In the genomic region with DNA sequence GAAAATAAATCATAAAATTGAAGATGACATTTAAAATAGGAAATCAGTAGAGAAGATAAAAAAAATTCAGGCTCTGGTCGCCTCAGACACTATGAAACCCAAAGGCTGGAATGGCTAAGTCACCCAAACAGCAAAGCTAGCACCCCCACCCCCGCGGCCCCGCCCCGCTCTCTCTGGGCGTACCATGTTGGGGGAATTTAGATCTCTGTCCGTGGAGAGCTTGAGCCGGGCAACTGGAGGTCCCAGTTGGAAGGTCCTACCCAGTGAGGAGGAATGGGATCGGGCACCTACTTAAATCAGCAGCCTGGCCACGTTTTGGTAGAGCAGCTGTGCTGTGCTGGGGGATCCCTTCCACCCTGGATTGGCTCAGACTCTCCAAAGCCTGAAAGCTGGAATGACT, we compare ENCODE assay signal across 17 cellular contexts.
"Had no signal": no experiment of that assay in that cellular context is flagged by ENCODE, and none has a peak within 500 bp of the region (broad histone marks: within the 10 kb centered on the region; RNA-seq: fewer than 3 reads in every experiment).

No MANE protein-coding gene starts in this region.

- H3K27me3 ChIP-seq: gastroesophageal sphincter, pancreas had no signal

- DNase-seq: cortex of kidney; dorsolateral prefrontal cortex; effector CD8-positive, alpha-beta T cell; foreskin fibroblast; glutamatergic neuron; left colon; left ventricle myocardium superior; mesendoderm; naive thymus-derived CD4-positive, alpha-beta T cell; nucleus accumbens; pancreas; small intestine; stimulated activated CD4-positive, alpha-beta T cell treated with anti-CD3 and anti-CD28 coated beads, Interleukin-2, amount 100 ng/mL, for 48 hours; stimulated activated naive CD4-positive, alpha-beta T cell treated with Interleukin-2 at 50 U/mL for 16 hours; trophoblast cell had no signal

- ATAC-seq: esophagus mucosa; gastroesophageal sphincter; left colon; left ventricle myocardium superior; naive thymus-derived CD4-positive, alpha-beta T cell; pancreas had no signal

- FAIRE-seq: pancreas, small intestine had no signal

- H3K4me3 ChIP-seq: gastroesophageal sphincter, pancreas had no signal

- H3K36me3 ChIP-seq: gastroesophageal sphincter, pancreas had no signal

- H3K9me3 ChIP-seq: gastroesophageal sphincter, pancreas had no signal

- H3K27ac ChIP-seq: dorsolateral prefrontal cortex, gastroesophageal sphincter, pancreas had no signal

- H3K4me1 ChIP-seq: gastroesophageal sphincter, pancreas had no signal
